Comparison of ENCODE assay signal across 22 cellular contexts in the genomic region with DNA sequence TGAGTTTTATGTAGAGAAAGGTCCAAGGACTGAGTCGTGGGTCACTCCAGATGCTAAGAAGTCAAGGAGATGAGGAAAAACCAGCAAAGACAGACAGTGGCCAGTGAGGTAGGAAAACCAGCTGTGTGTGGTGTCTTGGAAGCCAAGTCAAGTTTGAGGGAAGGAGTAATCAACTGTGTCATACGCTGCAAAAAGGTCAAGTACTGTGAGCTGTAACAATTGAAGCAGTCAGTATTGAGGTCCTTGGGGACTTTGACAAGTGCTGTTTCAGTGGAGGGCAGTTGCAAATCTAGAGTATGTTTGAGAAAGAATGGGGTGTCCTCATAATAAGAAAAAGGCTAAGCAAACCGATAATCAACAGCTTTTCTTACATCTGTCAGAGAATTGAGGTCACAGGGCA. TPM values are rescaled to one million over a fixed set of nuclear protein-coding genes. Genes with fewer than 3 reads are reported as not detected.
"Had no signal": no experiment of that assay in that cellular context is flagged by ENCODE, and none has a peak within 500 bp of the region (broad histone marks: within the 10 kb centered on the region; RNA-seq: fewer than 3 reads in every experiment).

No MANE protein-coding gene starts in this region.

- H3K4me3 ChIP-seq: cardiac muscle cell, hepatocyte, lung, tibial artery had no signal

- FAIRE-seq: endothelial cell of umbilical vein had no signal

- H3K27me3 ChIP-seq: cardiac muscle cell, hepatocyte, tibial artery had no signal

- ATAC-seq: activated T-cell treated with anti-CD3 and anti-CD28 coated beads, Interleukin-2, amount 50 U/mL, for 4 hours; esophagus mucosa; left lobe of liver; stimulated activated naive CD8-positive, alpha-beta T cell treated with anti-CD3 and anti-CD28 coated beads, Interleukin-15, Interleukin-2, amounts not matched to agents 100 U/mL and 50 U/mL, for 24 hours; T-cell had no signal

- H3K27ac ChIP-seq: cardiac muscle cell, hepatocyte, tibial artery had no signal

- H3K9me3 ChIP-seq: tibial artery had no signal

- H3K4me3 Mint-ChIP-seq: activated T-cell treated with anti-CD3 and anti-CD28 coated beads, Interleukin-2, amount 50 U/mL, for 4 hours; dendritic cell treated with granulocyte-macrophage colony-stimulating factor and Interleukin-4, amounts not matched to agents 40 ng/mL and 50 ng/mL, for 4 days; immature natural killer cell; naive B cell; T-cell had no signal

- H3K9me3 Mint-ChIP-seq: activated T-cell treated with anti-CD3 and anti-CD28 coated beads, Interleukin-2, amount 50 U/mL, for 4 hours; dendritic cell treated with granulocyte-macrophage colony-stimulating factor and Interleukin-4, amounts not matched to agents 40 ng/mL and 50 ng/mL, for 4 days; immature natural killer cell; naive B cell; T-cell had no signal

- H3K27ac Mint-ChIP-seq: dendritic cell treated with granulocyte-macrophage colony-stimulating factor and Interleukin-4, amounts not matched to agents 40 ng/mL and 50 ng/mL, for 4 days; T-cell had no signal

- H3K4me2 ChIP-seq: hepatocyte had no signal

- DNase-seq: activated CD4-positive, alpha-beta T cell treated with anti-CD3 and anti-CD28 coated beads, Interleukin-2, amount 50 U/mL, for 48 hours; activated CD8-positive, alpha-beta memory T cell treated with anti-CD3 and anti-CD28 coated beads, Interleukin-2, amount 50 U/mL, for 48 hours; activated naive CD4-positive, alpha-beta T cell treated with Interleukin-2 at 50 U/mL for 16 hours; activated T-cell treated with anti-CD3 and anti-CD28 coated beads, Interleukin-2, amount 50 U/mL, for 4 hours; effector CD8-positive, alpha-beta T cell; foreskin melanocyte; immature natural killer cell; naive B cell; stimulated activated CD4-positive, alpha-beta T cell treated with anti-CD3 and anti-CD28 coated beads, Interleukin-4, amount 100 ng/mL, for 4 hours; stimulated activated naive CD8-positive, alpha-beta T cell treated with anti-CD3 and anti-CD28 coated beads, Interleukin-15, Interleukin-2, amounts not matched to agents 100 U/mL and 50 U/mL, for 24 hours; substantia nigra; T-cell; tibial artery had no signal

- H2AFZ ChIP-seq: hepatocyte had no signal

- H3K27me3 Mint-ChIP-seq: dendritic cell treated with granulocyte-macrophage colony-stimulating factor and Interleukin-4, amounts not matched to agents 40 ng/mL and 50 ng/mL, for 4 days; naive B cell; T-cell had no signal

RNA-seq across cellular contexts. Expression of gene PCDH12, which starts 36.7 kb away (rescaled TPM):
- total RNA-seq: kidney epithelial cell, osteoblast had no signal
